ENCODE assay signal across 32 cellular contexts in the genomic region with DNA sequence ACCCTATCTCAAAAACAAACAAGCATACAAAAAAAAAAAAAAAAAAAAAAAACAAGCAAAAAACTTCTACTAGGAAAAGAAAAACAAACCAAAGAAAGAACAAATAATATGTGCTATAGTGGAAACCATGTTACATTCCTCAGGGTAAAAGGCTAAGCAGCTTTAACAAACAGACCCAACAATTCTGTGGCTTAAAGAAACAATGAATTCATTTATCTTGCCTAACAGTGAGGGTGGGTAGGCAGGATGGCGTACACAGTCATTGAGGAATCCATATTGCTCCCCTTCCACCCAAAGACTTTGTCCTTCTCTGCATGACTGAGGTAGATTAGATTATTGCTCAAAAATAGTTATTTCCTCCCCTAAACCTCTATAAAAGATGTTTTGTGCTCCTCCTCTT.
"Had no signal": no experiment of that assay in that cellular context is flagged by ENCODE, and none has a peak within 500 bp of the region (broad histone marks: within the 10 kb centered on the region; RNA-seq: fewer than 3 reads in every experiment).

No MANE protein-coding gene starts in this region.

- ATAC-seq: left colon; left lung; mucosa of descending colon; naive thymus-derived CD4-positive, alpha-beta T cell; natural killer cell treated with Interleukin-12 subunit alpha and Interleukin-12 subunit beta and Interleukin-15 and Interleukin-18, amount 100 ng/mL, for 72 hours; right cardiac atrium; sciatic nerve; stimulated activated naive B cell treated with anti-CD40 and anti-IgM and Interleukin-4, amounts not matched to agents 10 μg/mL and 1 μg/mL and 100 μg/mL, for 72 hours; stimulated activated naive CD8-positive, alpha-beta T cell treated with anti-CD3 and anti-CD28 coated beads, Interleukin-15, Interleukin-2, amounts not matched to agents 100 U/mL and 50 U/mL, for 24 hours had no signal

- H3K4me1 Mint-ChIP-seq: immature natural killer cell; stimulated activated naive B cell treated with anti-CD40 and anti-IgM and Interleukin-4, amounts not matched to agents 10 μg/mL and 1 μg/mL and 100 μg/mL, for 72 hours had no signal

- H3K36me3 ChIP-seq: left lung, lower lobe of right lung, pancreas, prostate gland, stomach, thyroid gland, transverse colon, upper lobe of left lung, vagina had no signal

- H3K9me3 Mint-ChIP-seq: immature natural killer cell; natural killer cell treated with Interleukin-12 subunit alpha and Interleukin-12 subunit beta and Interleukin-15 and Interleukin-18, amount 100 ng/mL, for 72 hours had no signal

- H3K4me3 ChIP-seq: left lung, lower lobe of right lung, mucosa of descending colon, pancreas, prostate gland, skin epidermis, stomach, testis, thyroid gland, transverse colon, upper lobe of left lung, vagina had no signal

- H3K27ac ChIP-seq: left lung, lower lobe of right lung, pancreas, prostate gland, skin epidermis, stomach, testis, thyroid gland, transverse colon, upper lobe of left lung, vagina had no signal

- H3K4me1 ChIP-seq: left lung, lower lobe of right lung, prostate gland, testis, thyroid gland, upper lobe of left lung, vagina had no signal

- H3K27ac Mint-ChIP-seq: immature natural killer cell; natural killer cell treated with Interleukin-12 subunit alpha and Interleukin-12 subunit beta and Interleukin-15 and Interleukin-18, amount 100 ng/mL, for 72 hours; stimulated activated naive B cell treated with anti-CD40 and anti-IgM and Interleukin-4, amounts not matched to agents 10 μg/mL and 1 μg/mL and 100 μg/mL, for 72 hours had no signal

- H3K4me3 Mint-ChIP-seq: immature natural killer cell; naive thymus-derived CD4-positive, alpha-beta T cell; natural killer cell treated with Interleukin-12 subunit alpha and Interleukin-12 subunit beta and Interleukin-15 and Interleukin-18, amount 100 ng/mL, for 72 hours; stimulated activated naive B cell treated with anti-CD40 and anti-IgM and Interleukin-4, amounts not matched to agents 10 μg/mL and 1 μg/mL and 100 μg/mL, for 72 hours had no signal

- DNase-seq: hypothalamus; immature natural killer cell; kidney; left colon; left lung; lower lobe of right lung; mammary epithelial cell; mesenchymal stem cell; midbrain; mucosa of descending colon; naive thymus-derived CD4-positive, alpha-beta T cell; nucleus accumbens; posterior cingulate gyrus; retina; right cardiac atrium; stimulated activated CD4-positive, alpha-beta T cell treated with anti-CD3 and anti-CD28 coated beads, Interleukin-12 subunit alpha, Interleukin-12 subunit beta, amount 100 ng/mL, for 4 hours; stimulated activated CD4-positive, alpha-beta T cell treated with anti-CD3 and anti-CD28 coated beads, Interleukin-15, amount 100 ng/mL, for 24 hours; stimulated activated CD4-positive, alpha-beta T cell treated with anti-CD3 and anti-CD28 coated beads, Interleukin-2, amount 100 ng/mL, for 24 hours; stimulated activated CD4-positive, alpha-beta T cell treated with anti-CD3 and anti-CD28 coated beads, Interleukin-4, amount 100 ng/mL, for 1 hour; stimulated activated naive B cell treated with anti-CD40 and anti-IgM and Interleukin-4, amounts not matched to agents 10 μg/mL and 1 μg/mL and 100 μg/mL, for 72 hours; stimulated activated naive CD8-positive, alpha-beta T cell treated with anti-CD3 and anti-CD28 coated beads, Interleukin-15, Interleukin-2, amounts not matched to agents 100 U/mL and 50 U/mL, for 24 hours; stomach; testis; thyroid gland; transverse colon; upper lobe of left lung had no signal

- H3K27me3 ChIP-seq: left lung, pancreas, stomach, testis, thyroid gland, transverse colon, upper lobe of left lung, vagina had no signal

- H3K36me3 Mint-ChIP-seq: natural killer cell treated with Interleukin-12 subunit alpha and Interleukin-12 subunit beta and Interleukin-15 and Interleukin-18, amount 100 ng/mL, for 72 hours had no signal

- H3K27me3 Mint-ChIP-seq: naive thymus-derived CD4-positive, alpha-beta T cell had no signal
